Comparison of ENCODE assay signal across 15 cellular contexts in the genomic region with DNA sequence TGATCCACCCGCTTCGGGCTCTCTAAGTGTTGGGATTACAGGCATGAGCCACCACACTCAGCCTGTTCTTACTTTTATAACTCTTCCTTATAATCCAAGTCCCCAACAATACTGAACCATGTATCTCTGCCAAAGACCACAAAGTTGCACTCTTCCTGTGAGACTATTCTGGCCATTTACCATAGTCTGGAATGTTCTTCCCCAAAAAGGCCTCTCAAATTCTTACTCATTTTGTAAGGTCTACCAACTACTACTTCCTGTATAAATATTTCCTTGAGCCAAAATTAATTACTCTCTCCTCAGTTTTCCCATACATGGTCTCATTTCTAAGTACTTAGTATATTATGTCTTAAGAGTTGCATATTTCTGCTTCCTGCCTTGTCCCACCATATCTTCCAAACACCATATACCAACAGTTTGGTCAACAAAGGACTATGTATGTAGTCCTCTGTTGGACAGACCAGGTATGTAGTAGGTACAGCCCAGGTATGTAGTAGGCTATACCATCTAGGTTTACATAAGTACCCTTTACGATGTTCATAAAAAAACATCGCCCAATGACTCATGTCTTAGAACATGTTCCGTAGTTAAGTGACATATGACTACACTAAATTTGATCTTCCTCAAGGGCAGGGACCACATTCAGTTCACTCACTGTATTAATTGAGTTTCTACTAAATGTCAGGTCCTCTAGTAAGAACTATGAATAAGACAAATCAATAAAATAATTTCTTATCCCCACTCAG. TPM values are rescaled to one million over a fixed set of nuclear protein-coding genes. Genes with fewer than 3 reads are reported as not detected.
A peak's percentile ranks its signal among the peaks of the same experiment; 100 is the strongest.
DNase-seq lines count a peak whose midpoint lies in the region; ATAC-seq, FAIRE-seq and TF ChIP-seq lines count a peak whose summit lies in the region.
"Had no signal": no experiment of that assay in that cellular context is flagged by ENCODE, and none has a peak within 500 bp of the region (broad histone marks: within the 10 kb centered on the region; RNA-seq: fewer than 3 reads in every experiment).

No MANE protein-coding gene starts in this region.

- H3K36me3 ChIP-seq in PC-9 (ENCODE audit: low read depth) = peaks cover 25% of the 10 kb centered on the region
- H3K36me3 ChIP-seq: adrenal gland had no signal

- no peak overlapping the region for H3K4me3 Mint-ChIP-seq in central memory CD8-positive, alpha-beta T cell
- no peak overlapping the region for H3K4me3 Mint-ChIP-seq in progenitor cell of endocrine pancreas (ENCODE audit: low read depth)

- ATAC-seq in activated CD4-positive, CD25-positive, alpha-beta regulatory T cell treated with anti-CD3 and anti-CD28 coated beads, Interleukin-2, amount 50 U/mL, for 24 hours = peak; percentile 85 to 91
- no peak for ATAC-seq in central memory CD8-positive, alpha-beta T cell (replicated peaks; ENCODE audit: extremely low read depth, poor library complexity, severe bottlenecking)
- no peak for ATAC-seq in GM18517 (IDR thresholded peaks at IDR 0.05; ENCODE audit: unreplicated experiment)

- no peaks in the 10 kb centered on the region for H3K9me3 ChIP-seq in PC-9 (ENCODE audit: insufficient read depth, low read depth)
- H3K9me3 ChIP-seq: adrenal gland, spleen had no signal

- peak overlapping the region; percentile 95 for H3K27ac Mint-ChIP-seq in central memory CD8-positive, alpha-beta T cell (ENCODE audit: low read depth)
- H3K27ac Mint-ChIP-seq in progenitor cell of endocrine pancreas = peak overlapping the region; percentile 12

- CTCF ChIA-PET in PC-9 (lab: Charles Lee) = no interaction called here

- no TSS peak for BruUV-seq in PC-9 (replicated peaks; lab: Mats Ljungman, UMichigan)

- no peaks in the 10 kb centered on the region for H3K4me1 ChIP-seq in PC-9 (replicated peaks; ENCODE audit: insufficient read depth)

- H3K4me1 Mint-ChIP-seq in central memory CD8-positive, alpha-beta T cell = peaks cover 61% of the 10 kb centered on the region
- peaks cover 7% of the 10 kb centered on the region for H3K4me1 Mint-ChIP-seq in progenitor cell of endocrine pancreas (ENCODE audit: low read depth)

- H4K20me1 ChIP-seq in PC-9 (ENCODE audit: insufficient read depth) = peaks cover 34% of the 10 kb centered on the region; the same call in 1 of the 2 replicates

- no peak for FAIRE-seq in RCC 7860 (lab: Jason Lieb, UNC)
- FAIRE-seq: keratinocyte had no signal

- POLR2A ChIA-PET in PC-9 (lab: Charles Lee; ENCODE audit: unreplicated experiment) = no interaction called here

- no peaks in the 10 kb centered on the region for H3K27me3 Mint-ChIP-seq in central memory CD8-positive, alpha-beta T cell
- no peaks in the 10 kb centered on the region for H3K27me3 Mint-ChIP-seq in progenitor cell of endocrine pancreas

- no peak overlapping the region for H3K27ac ChIP-seq in PC-9
- H3K27ac ChIP-seq: epithelial cell of prostate, HL-60, spleen had no signal

- no peak overlapping the region for H3K4me3 ChIP-seq in PC-9
- H3K4me3 ChIP-seq: adrenal gland, spleen had no signal

- TF ChIP-seq CTCF in progenitor cell of endocrine pancreas (IDR thresholded peaks at IDR 0.05; ENCODE audit: unreplicated experiment) (no peak), PC-9 (conservative IDR thresholded peaks at IDR 0.05) (no peak)

- no peak overlapping the region for H3K4me2 ChIP-seq in PC-9

- no peaks in the 10 kb centered on the region for H3K9me3 Mint-ChIP-seq in central memory CD8-positive, alpha-beta T cell
- no peaks in the 10 kb centered on the region for H3K9me3 Mint-ChIP-seq in progenitor cell of endocrine pancreas (ENCODE audit: low read depth)

- no peaks in the 10 kb centered on the region for H3K27me3 ChIP-seq in PC-9 (ENCODE audit: insufficient read depth, low read depth)
- H3K27me3 ChIP-seq: adrenal gland, spleen had no signal

- peaks cover 30% of the 10 kb centered on the region for H3F3A ChIP-seq in PC-9 (ENCODE audit: insufficient read depth, low read depth)

- H3K9me2 ChIP-seq in PC-9 (ENCODE audit: insufficient read depth) = no peaks in the 10 kb centered on the region

- H3K79me2 ChIP-seq in PC-9 (ENCODE audit: low read depth) = peaks cover 93% of the 10 kb centered on the region

- no peak overlapping the region for H2AFZ ChIP-seq in PC-9

- DNase-seq in activated CD4-positive, CD25-positive, alpha-beta regulatory T cell treated with anti-CD3 and anti-CD28 coated beads, Interleukin-2, amount 50 U/mL, for 72 hours = no peak
- peak; percentile 31 for DNase-seq in M059J (ENCODE audit: low read depth)
- no peak for DNase-seq in central memory CD8-positive, alpha-beta T cell (ENCODE audit: low spot score in 2 of 2)
- no peak for DNase-seq in progenitor cell of endocrine pancreas (ENCODE audit: low spot score, unreplicated experiment)
- no peak for DNase-seq in PC-9
- DNase-seq in RCC 7860 (ENCODE audit: low spot score) = no peak
- DNase-seq: adrenal gland, NCI-H187 treated with DMSO at 0.1 percent for 48 hours, NCI-H510A treated with DMSO at 0.1 percent for 48 hours, spleen had no signal

- intact Hi-C loops in PC-9 (cut with micrococcal nuclease; ENCODE audit: unreplicated experiment) = no loop called here

- H3K36me3 Mint-ChIP-seq in central memory CD8-positive, alpha-beta T cell (ENCODE audit: insufficient read depth) = peaks cover 29% of the 10 kb centered on the region
- peaks cover 16% of the 10 kb centered on the region for H3K36me3 Mint-ChIP-seq in progenitor cell of endocrine pancreas (ENCODE audit: insufficient read depth)

RNA-seq across cellular contexts. Expression of a gene that starts 22.0 kb away (rescaled TPM):
- total RNA-seq in M059J (2014; rRNA removed; shearing (Covaris generic)) = 45.7 and 67.4 TPM in 2 replicates
- total RNA-seq in progenitor cell of endocrine pancreas (58.4 and 59.7 TPM in 2 replicates), PC-9 (2021) (44.0 and 73.8 TPM in 2 replicates)

Comparison
In these comparisons a context has a peak if more than half of its experiments do, and no peak if none do; other contexts are left out.
1. ATAC-seq: peak in activated CD4-positive, CD25-positive, alpha-beta regulatory T cell treated with anti-CD3 and anti-CD28 coated beads, Interleukin-2, amount 50 U/mL, for 24 hours (2 of 2); none in central memory CD8-positive, alpha-beta T cell (single experiment) and GM18517 (single experiment).